Comparison of ENCODE assay signal across 8 cellular contexts in the genomic region with DNA sequence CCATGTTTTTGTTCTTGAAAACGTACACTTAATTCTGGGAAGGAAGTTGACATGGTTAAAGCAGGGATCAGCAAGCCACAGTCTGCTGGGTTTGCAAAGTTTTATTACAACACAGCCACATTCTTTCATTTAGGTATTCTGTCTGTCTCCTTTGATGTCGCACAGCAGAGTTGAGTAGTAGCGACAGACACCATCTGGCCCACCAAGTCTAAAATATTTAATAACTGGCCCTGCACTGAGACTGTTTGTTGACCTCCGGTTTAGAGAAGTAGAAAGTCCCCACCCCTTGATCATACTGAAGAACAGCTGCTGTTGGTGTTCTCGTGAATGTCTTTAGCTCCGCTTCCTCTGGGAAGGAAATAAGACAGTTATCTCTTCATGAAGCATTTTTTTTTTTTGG.
DNase-seq lines count a peak whose midpoint lies in the region; ATAC-seq and TF ChIP-seq lines count a peak whose summit lies in the region.

No MANE protein-coding gene starts in this region.

- H3K36me3 ChIP-seq in upper lobe of right lung (no peaks in the 10 kb centered on the region), esophagus squamous epithelium (no peaks in the 10 kb centered on the region)

- peak overlapping the region; percentile 26 for H3K27ac ChIP-seq in upper lobe of right lung
- H3K27ac ChIP-seq in esophagus squamous epithelium: peak overlapping the region in 1 of 4 donors; percentile 10

- ATAC-seq in HG03135 (IDR thresholded peaks at IDR 0.05; ENCODE audit: unreplicated experiment) (peak; percentile 85), upper lobe of right lung (peak; percentile 60)

- no peak for TF ChIP-seq POLR2A in esophagus squamous epithelium (IDR thresholded peaks at IDR 0.05)

- H3K4me3 Mint-ChIP-seq in activated T-cell treated with anti-CD3 and anti-CD28 coated beads, Interleukin-2, amount 50 U/mL, for 24 hours: no peak overlapping the region
- peak overlapping the region; percentile 72 for H3K4me3 Mint-ChIP-seq in activated T-helper 1 cell treated with anti-CD3 and anti-CD28 coated beads, Interleukin-12 subunit alpha, Interleukin-12 subunit beta, Interleukin-2, Interleukin-4 antibody, amounts not matched to agents 30 ng/mL and 10 ng/mL and 1 ng/mL, durations not matched to agents 14 hours and 24 hours and 36 hours

- peak overlapping the region; percentile 1 for H3K27ac Mint-ChIP-seq in activated T-cell treated with anti-CD3 and anti-CD28 coated beads, Interleukin-2, amount 50 U/mL, for 24 hours
- H3K27ac Mint-ChIP-seq in activated T-helper 1 cell treated with anti-CD3 and anti-CD28 coated beads, Interleukin-12 subunit alpha, Interleukin-12 subunit beta, Interleukin-2, Interleukin-4 antibody, amounts not matched to agents 30 ng/mL and 10 ng/mL and 1 ng/mL, durations not matched to agents 14 hours and 24 hours and 36 hours: peak overlapping the region; percentile 93

- peaks cover 46% of the 10 kb centered on the region for H3K4me1 Mint-ChIP-seq in activated T-cell treated with anti-CD3 and anti-CD28 coated beads, Interleukin-2, amount 50 U/mL, for 24 hours (ENCODE audit: low read depth)
- H3K4me1 Mint-ChIP-seq in activated T-helper 1 cell treated with anti-CD3 and anti-CD28 coated beads, Interleukin-12 subunit alpha, Interleukin-12 subunit beta, Interleukin-2, Interleukin-4 antibody, amounts not matched to agents 30 ng/mL and 10 ng/mL and 1 ng/mL, durations not matched to agents 14 hours and 24 hours and 36 hours (ENCODE audit: low read depth): peaks cover 87% of the 10 kb centered on the region

- H3K4me3 ChIP-seq in upper lobe of right lung (no peak overlapping the region), esophagus squamous epithelium (no peak overlapping the region)

- intact Hi-C loops in activated T-helper 1 cell treated with anti-CD3 and anti-CD28 coated beads, Interleukin-12 subunit alpha, Interleukin-12 subunit beta, Interleukin-2, Interleukin-4 antibody, amounts not matched to agents 30 ng/mL and 10 ng/mL and 1 ng/mL, durations not matched to agents 14 hours and 24 hours and 36 hours (cut with micrococcal nuclease): loop anchor here (1.0 kb wide), 1 partner anchor 10 kb away; no protein-coding TSS in a partner anchor
- intact Hi-C loops in upper lobe of right lung (cut with DNase I): no loop called here
- intact Hi-C loops in esophagus squamous epithelium (cut with DNase I): no loop called here

- 49 to 70% methylated on average over 6 of the region's 6 CpGs for WGBS in esophagus squamous epithelium, 2 donors

- peaks cover 46% of the 10 kb centered on the region for H3K36me3 Mint-ChIP-seq in activated T-cell treated with anti-CD3 and anti-CD28 coated beads, Interleukin-2, amount 50 U/mL, for 24 hours (ENCODE audit: low read depth)
- peaks cover 44% of the 10 kb centered on the region for H3K36me3 Mint-ChIP-seq in activated T-helper 1 cell treated with anti-CD3 and anti-CD28 coated beads, Interleukin-12 subunit alpha, Interleukin-12 subunit beta, Interleukin-2, Interleukin-4 antibody, amounts not matched to agents 30 ng/mL and 10 ng/mL and 1 ng/mL, durations not matched to agents 14 hours and 24 hours and 36 hours (ENCODE audit: low read depth)

- no peaks in the 10 kb centered on the region for H3K27me3 ChIP-seq in upper lobe of right lung
- H3K27me3 ChIP-seq in esophagus squamous epithelium: no peaks in the 10 kb centered on the region

- DNase-seq in activated T-cell treated with anti-CD3 and anti-CD28 coated beads, Interleukin-2, amount 50 U/mL, for 24 hours: no peak
- no peak for DNase-seq in activated T-cell treated with anti-CD3 and anti-CD28 coated beads for 4 hours
- DNase-seq in activated T-helper 1 cell treated with anti-CD3 and anti-CD28 coated beads, Interleukin-12 subunit alpha, Interleukin-12 subunit beta, Interleukin-2, Interleukin-4 antibody, amounts not matched to agents 30 ng/mL and 10 ng/mL and 1 ng/mL, durations not matched to agents 14 hours and 24 hours and 36 hours (ENCODE audit: low spot score): no peak
- DNase-seq in upper lobe of right lung: no peak
- DNase-seq in esophagus squamous epithelium (lab: John Stamatoyannopoulos, UW): no peak
- DNase-seq in NCI-H187 (lab: John Stamatoyannopoulos, UW): no peak
- no peak for DNase-seq in kidney glomerular epithelial cell (lab: John Stamatoyannopoulos, UW)

- H3K27me3 Mint-ChIP-seq in activated T-cell treated with anti-CD3 and anti-CD28 coated beads, Interleukin-2, amount 50 U/mL, for 24 hours: no peaks in the 10 kb centered on the region
- H3K27me3 Mint-ChIP-seq in activated T-helper 1 cell treated with anti-CD3 and anti-CD28 coated beads, Interleukin-12 subunit alpha, Interleukin-12 subunit beta, Interleukin-2, Interleukin-4 antibody, amounts not matched to agents 30 ng/mL and 10 ng/mL and 1 ng/mL, durations not matched to agents 14 hours and 24 hours and 36 hours (ENCODE audit: insufficient read depth): no peaks in the 10 kb centered on the region

- H3K9me3 Mint-ChIP-seq in activated T-cell treated with anti-CD3 and anti-CD28 coated beads, Interleukin-2, amount 50 U/mL, for 24 hours: peaks cover 5% of the 10 kb centered on the region
- peaks cover 8% of the 10 kb centered on the region for H3K9me3 Mint-ChIP-seq in activated T-helper 1 cell treated with anti-CD3 and anti-CD28 coated beads, Interleukin-12 subunit alpha, Interleukin-12 subunit beta, Interleukin-2, Interleukin-4 antibody, amounts not matched to agents 30 ng/mL and 10 ng/mL and 1 ng/mL, durations not matched to agents 14 hours and 24 hours and 36 hours

- no peaks in the 10 kb centered on the region for H3K9me3 ChIP-seq in upper lobe of right lung
- no peaks in the 10 kb centered on the region for H3K9me3 ChIP-seq in esophagus squamous epithelium

- H3K4me1 ChIP-seq in upper lobe of right lung (peaks cover 8% of the 10 kb centered on the region), esophagus squamous epithelium (peaks cover 0 to 13% (median 0%) of the 10 kb centered on the region in 3 donors)

- TF ChIP-seq CTCF in upper lobe of right lung (IDR thresholded peaks at IDR 0.05) (no peak), esophagus squamous epithelium (IDR thresholded peaks at IDR 0.05) (no peak)
